24 cellular contexts compared by ENCODE assay signal in the genomic region with DNA sequence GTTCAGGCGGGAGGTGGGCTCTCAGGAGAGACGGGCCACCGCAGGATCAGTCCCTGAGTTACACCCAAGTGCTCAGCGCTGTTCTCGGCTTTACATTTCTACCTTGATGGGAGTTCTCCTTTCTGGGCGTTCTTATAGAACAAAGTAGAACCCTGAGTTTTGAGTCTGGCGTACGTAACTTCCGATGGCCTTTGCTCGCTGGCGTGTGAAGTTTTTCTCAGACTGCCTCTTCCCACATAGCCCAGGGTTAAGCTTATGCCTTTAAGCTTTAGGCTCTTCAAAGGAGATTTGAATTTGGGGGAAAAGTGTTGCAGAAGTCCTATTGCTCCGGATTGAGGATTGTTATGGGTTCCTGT. TPM values are rescaled to one million over a fixed set of nuclear protein-coding genes. Genes with fewer than 3 reads are reported as not detected.
"Had no signal": no experiment of that assay in that cellular context is flagged by ENCODE, and none has a peak within 500 bp of the region (broad histone marks: within the 10 kb centered on the region; RNA-seq: fewer than 3 reads in every experiment).

No MANE protein-coding gene starts in this region.

- H3K36me3 ChIP-seq: gastroesophageal sphincter, heart right ventricle, prostate gland had no signal

- H3K4me3 ChIP-seq: gastroesophageal sphincter, heart right ventricle, prostate gland, upper lobe of right lung had no signal

- H3K4me1 ChIP-seq: prostate gland, upper lobe of right lung had no signal

- H3K27me3 ChIP-seq: upper lobe of right lung had no signal

- H3K27ac ChIP-seq: gastroesophageal sphincter, heart right ventricle, prostate gland, upper lobe of right lung had no signal

- H3K27me3 Mint-ChIP-seq: activated naive CD8-positive, alpha-beta T cell had no signal

- H3K9me3 Mint-ChIP-seq: activated CD8-positive, alpha-beta T cell treated with anti-CD3 and anti-CD28 coated beads for 36 hours; central memory CD8-positive, alpha-beta T cell; natural killer cell treated with Interleukin-12 subunit alpha and Interleukin-12 subunit beta and Interleukin-15 and Interleukin-18, amount 100 ng/mL, for 72 hours; stimulated activated naive CD8-positive, alpha-beta T cell treated with anti-CD3 and anti-CD28 coated beads, Interleukin-15, Interleukin-2, amounts not matched to agents 100 ng/mL and 50 ng/mL, for 24 hours; WTC11 had no signal

- DNase-seq: activated CD4-positive, alpha-beta T cell treated with anti-CD3 and anti-CD28 coated beads for 4 hours; activated CD8-positive, alpha-beta T cell treated with anti-CD3 and anti-CD28 coated beads for 36 hours; activated gamma-delta T cell treated with Interleukin-2 at 50 U/mL for 16 hours; activated T-cell treated with anti-CD3 and anti-CD28 coated beads, Interleukin-2, amount 50 U/mL, for 48 hours; amniotic stem cell; cortex of kidney; effector CD8-positive, alpha-beta T cell; heart right ventricle; right cardiac atrium; T-helper 2 cell; upper lobe of right lung had no signal

- H3K9me3 ChIP-seq: gastroesophageal sphincter, heart right ventricle, prostate gland, upper lobe of right lung had no signal

- H3K4me3 Mint-ChIP-seq: activated CD8-positive, alpha-beta T cell treated with anti-CD3 and anti-CD28 coated beads for 36 hours; activated naive CD8-positive, alpha-beta T cell; brain; central memory CD8-positive, alpha-beta T cell; natural killer cell treated with Interleukin-12 subunit alpha and Interleukin-12 subunit beta and Interleukin-15 and Interleukin-18, amount 100 ng/mL, for 72 hours; stimulated activated naive CD8-positive, alpha-beta T cell treated with anti-CD3 and anti-CD28 coated beads, Interleukin-15, Interleukin-2, amounts not matched to agents 100 ng/mL and 50 ng/mL, for 24 hours; WTC11 had no signal

- FAIRE-seq: TTC549 had no signal

- H3K27ac Mint-ChIP-seq: activated CD8-positive, alpha-beta T cell treated with anti-CD3 and anti-CD28 coated beads for 36 hours; activated naive CD8-positive, alpha-beta T cell; natural killer cell treated with Interleukin-12 subunit alpha and Interleukin-12 subunit beta and Interleukin-15 and Interleukin-18, amount 100 ng/mL, for 72 hours; stimulated activated naive CD8-positive, alpha-beta T cell treated with anti-CD3 and anti-CD28 coated beads, Interleukin-15, Interleukin-2, amounts not matched to agents 100 ng/mL and 50 ng/mL, for 24 hours; WTC11 had no signal

- ATAC-seq: activated CD8-positive, alpha-beta T cell treated with anti-CD3 and anti-CD28 coated beads for 36 hours; gastroesophageal sphincter; heart right ventricle; natural killer cell treated with Interleukin-12 subunit alpha and Interleukin-12 subunit beta and Interleukin-15 and Interleukin-18, amount 100 ng/mL, for 72 hours; right cardiac atrium; upper lobe of right lung had no signal

- H3K36me3 Mint-ChIP-seq: brain; natural killer cell treated with Interleukin-12 subunit alpha and Interleukin-12 subunit beta and Interleukin-15 and Interleukin-18, amount 100 ng/mL, for 72 hours; WTC11 had no signal

RNA-seq across cellular contexts. Expression of a gene that starts 13.7 kb away (rescaled TPM):
- total RNA-seq: activated CD8-positive, alpha-beta T cell treated with anti-CD3 and anti-CD28 coated beads for 36 hours; gastroesophageal sphincter; lung microvascular endothelial cell; mononuclear cell; natural killer cell treated with Interleukin-12 subunit alpha and Interleukin-12 subunit beta and Interleukin-15 and Interleukin-18, amount 100 ng/mL, for 72 hours; omental fat pad; temporal lobe; upper lobe of right lung; WTC11 had no signal
- polyA plus RNA-seq: right cardiac atrium had no signal

RNA-seq across cellular contexts. Expression of a gene that starts 32.0 kb away (rescaled TPM):
- total RNA-seq: lung microvascular endothelial cell, temporal lobe had no signal

RNA-seq across cellular contexts. Expression of a gene that starts 52.4 kb away (rescaled TPM):
- total RNA-seq: activated CD8-positive, alpha-beta T cell treated with anti-CD3 and anti-CD28 coated beads for 36 hours; gastroesophageal sphincter; lung microvascular endothelial cell; mononuclear cell; natural killer cell treated with Interleukin-12 subunit alpha and Interleukin-12 subunit beta and Interleukin-15 and Interleukin-18, amount 100 ng/mL, for 72 hours; omental fat pad; temporal lobe had no signal
- polyA plus RNA-seq: heart right ventricle had no signal
